In genomic region chr6:73734843-73735453, GRCh38 we compare ENCODE assay signal across 27 cellular contexts.
"Had no signal": no experiment of that assay in that cellular context is flagged by ENCODE, and none has a peak within 500 bp of the region (broad histone marks: within the 10 kb centered on the region; RNA-seq: fewer than 3 reads in every experiment).

No MANE protein-coding gene starts in this region.

- H3K9me3 ChIP-seq: SJSA1 had no signal

- H3K36me3 ChIP-seq: brain microvascular endothelial cell had no signal

- H3K36me3 Mint-ChIP-seq: activated naive CD4-positive, alpha-beta T cell treated with anti-CD3 and anti-CD28 coated beads, Interleukin-2, amount 10 ng/mL, durations not matched to agents 7 days and 5 days had no signal

- ATAC-seq: activated T-cell treated with anti-CD3 and anti-CD28 coated beads, Interleukin-2, amount 50 U/mL, for 72 hours; SK-N-SH treated with all-trans-retinoic acid at 6 μM for 48 hours had no signal

- H3K4me3 Mint-ChIP-seq: activated B cell treated with CpG ODN at 0.5 μM for 24 hours; activated CD4-positive, alpha-beta memory T cell treated with anti-CD3 and anti-CD28 coated beads, Interleukin-2, amount 10 ng/mL, durations not matched to agents 7 days and 5 days; activated naive CD4-positive, alpha-beta T cell treated with anti-CD3 and anti-CD28 coated beads, Interleukin-2, amount 10 ng/mL, durations not matched to agents 7 days and 5 days; activated naive CD8-positive, alpha-beta T cell treated with anti-CD3 and anti-CD28 coated beads for 36 hours; activated T-cell treated with anti-CD3 and anti-CD28 coated beads, Interleukin-2, amount 50 U/mL, for 72 hours; T-helper 1 cell treated with Interleukin-12 subunit alpha and Interleukin-12 subunit beta and Interleukin-4 antibody, amounts not matched to agents 30 μg/mL and 1 μg/mL, for 36 hours had no signal

- H3K4me3 ChIP-seq: SJSA1 had no signal

- DNase-seq: activated B cell treated with CpG ODN at 0.5 μM for 24 hours; activated CD4-positive, alpha-beta memory T cell treated with anti-CD3 and anti-CD28 coated beads, Interleukin-2, amount 10 ng/mL, durations not matched to agents 7 days and 5 days; activated CD4-positive, alpha-beta T cell treated with anti-CD3 and anti-CD28 coated beads for 1 hour; activated CD4-positive, alpha-beta T cell treated with anti-CD3 and anti-CD28 coated beads, Interleukin-2, amount 50 U/mL, for 1 hour; activated gamma-delta T cell treated with Interleukin-2 at 50 U/mL for 16 hours; activated naive CD4-positive, alpha-beta T cell treated with anti-CD3 and anti-CD28 coated beads, Interleukin-2, amount 10 ng/mL, durations not matched to agents 7 days and 5 days; activated naive CD8-positive, alpha-beta T cell treated with anti-CD3 and anti-CD28 coated beads for 36 hours; activated T-cell treated with anti-CD3 and anti-CD28 coated beads for 4 hours; activated T-cell treated with anti-CD3 and anti-CD28 coated beads, Interleukin-2, amount 50 U/mL, for 72 hours; brain microvascular endothelial cell; cerebellar nuclear complex; KG1; NCI-H1092; NCI-H1417; NCI-H1930; NCI-H2107; NCI-H345; NCI-H510A; NCI-H526 treated with DMSO at 0.1 percent for 48 hours; NK-92 treated with Interleukin-12 subunit alpha and Interleukin-12 subunit beta, amount 100 ng/mL, for 24 hours; SHP77; SW 1271; T1000 had no signal

- H3K9me3 Mint-ChIP-seq: activated B cell treated with CpG ODN at 0.5 μM for 24 hours; activated CD4-positive, alpha-beta memory T cell treated with anti-CD3 and anti-CD28 coated beads, Interleukin-2, amount 10 ng/mL, durations not matched to agents 7 days and 5 days; activated naive CD4-positive, alpha-beta T cell treated with anti-CD3 and anti-CD28 coated beads, Interleukin-2, amount 10 ng/mL, durations not matched to agents 7 days and 5 days; activated naive CD8-positive, alpha-beta T cell treated with anti-CD3 and anti-CD28 coated beads for 36 hours; activated T-cell treated with anti-CD3 and anti-CD28 coated beads, Interleukin-2, amount 50 U/mL, for 72 hours; activated T-helper 2 cell treated with anti-CD3 and anti-CD28 coated beads, Interferon-gamma antibody, Interleukin-2, Interleukin-4, amounts not matched to agents 10 μg/mL and 5 μg/mL and 100 μg/mL, durations not matched to agents 14 hours and 24 hours and 36 hours; T-helper 1 cell treated with Interleukin-12 subunit alpha and Interleukin-12 subunit beta and Interleukin-4 antibody, amounts not matched to agents 30 μg/mL and 1 μg/mL, for 36 hours had no signal

- H3K27me3 Mint-ChIP-seq: activated CD4-positive, alpha-beta memory T cell treated with anti-CD3 and anti-CD28 coated beads, Interleukin-2, amount 10 ng/mL, durations not matched to agents 7 days and 5 days; activated naive CD4-positive, alpha-beta T cell treated with anti-CD3 and anti-CD28 coated beads, Interleukin-2, amount 10 ng/mL, durations not matched to agents 7 days and 5 days; activated naive CD8-positive, alpha-beta T cell treated with anti-CD3 and anti-CD28 coated beads for 36 hours had no signal

- H3K4me1 ChIP-seq: SJSA1 had no signal

- H3K4me1 Mint-ChIP-seq: activated B cell treated with CpG ODN at 0.5 μM for 24 hours had no signal

- H3K27ac Mint-ChIP-seq: activated B cell treated with CpG ODN at 0.5 μM for 24 hours; activated CD4-positive, alpha-beta memory T cell treated with anti-CD3 and anti-CD28 coated beads, Interleukin-2, amount 10 ng/mL, durations not matched to agents 7 days and 5 days; activated naive CD4-positive, alpha-beta T cell treated with anti-CD3 and anti-CD28 coated beads, Interleukin-2, amount 10 ng/mL, durations not matched to agents 7 days and 5 days; activated naive CD8-positive, alpha-beta T cell treated with anti-CD3 and anti-CD28 coated beads for 36 hours; activated T-cell treated with anti-CD3 and anti-CD28 coated beads, Interleukin-2, amount 50 U/mL, for 72 hours; activated T-helper 2 cell treated with anti-CD3 and anti-CD28 coated beads, Interferon-gamma antibody, Interleukin-2, Interleukin-4, amounts not matched to agents 10 μg/mL and 5 μg/mL and 100 μg/mL, durations not matched to agents 14 hours and 24 hours and 36 hours; T-helper 1 cell treated with Interleukin-12 subunit alpha and Interleukin-12 subunit beta and Interleukin-4 antibody, amounts not matched to agents 30 μg/mL and 1 μg/mL, for 36 hours had no signal

- H3K27me3 ChIP-seq: brain microvascular endothelial cell, SJSA1 had no signal

- H3K27ac ChIP-seq: brain microvascular endothelial cell, SJSA1 had no signal
